ENCODE assay signal across 8 cellular contexts in genomic region chr7:100632951-100633717, GRCh38. TPM values are rescaled to one million over a fixed set of nuclear protein-coding genes. Genes with fewer than 3 reads are reported as not detected.
DNase-seq lines count a peak whose midpoint lies in the region; ATAC-seq and TF ChIP-seq lines count a peak whose summit lies in the region.

No MANE protein-coding gene starts in this region.

- peak; percentile 48 to 75 (median 53) for DNase-seq in CD4-positive, CD25-positive, alpha-beta regulatory T cell
- DNase-seq in NCI-H345 treated with DMSO at 0.1 percent for 48 hours (lab: John Stamatoyannopoulos, UW; ENCODE audit: unreplicated experiment) (peak; percentile 20), activated T-cell treated with anti-CD3 and anti-CD28 coated beads for 48 hours (ENCODE audit: low read depth) (peak; percentile 63), fibroblast of the aortic adventitia (ENCODE audit: low read depth) (no peak), osteocyte (ENCODE audit: extremely low spot score, unreplicated experiment) (no peak), cerebellar nuclear complex (lab: John Stamatoyannopoulos, UW) (no peak)

- peak overlapping the region; percentile 86 to 95 (median 91) for H3K4me3 Mint-ChIP-seq in CD4-positive, CD25-positive, alpha-beta regulatory T cell
- peak overlapping the region; percentile 76 for H3K4me3 Mint-ChIP-seq in osteocyte (ENCODE audit: unreplicated experiment)

- peak overlapping the region; percentile 20 to 86 (median 48) for H3K27ac Mint-ChIP-seq in CD4-positive, CD25-positive, alpha-beta regulatory T cell
- H3K27ac Mint-ChIP-seq in osteocyte (ENCODE audit: unreplicated experiment) = no peak overlapping the region

- no peaks in the 10 kb centered on the region for H3K9me3 Mint-ChIP-seq in CD4-positive, CD25-positive, alpha-beta regulatory T cell
- no peaks in the 10 kb centered on the region for H3K9me3 Mint-ChIP-seq in osteocyte (ENCODE audit: unreplicated experiment)

- H3K36me3 ChIP-seq in CD4-positive, CD25-positive, alpha-beta regulatory T cell (ENCODE audit: control insufficient read depth, insufficient read depth, low read length) = no peaks in the 10 kb centered on the region

- no peaks in the 10 kb centered on the region for H3K36me3 Mint-ChIP-seq in CD4-positive, CD25-positive, alpha-beta regulatory T cell
- H3K36me3 Mint-ChIP-seq in osteocyte (ENCODE audit: unreplicated experiment) = no peaks in the 10 kb centered on the region

- peak overlapping the region; percentile 59 for H3K4me3 ChIP-seq in CD4-positive, CD25-positive, alpha-beta regulatory T cell (ENCODE audit: low read depth, low read length)
- H3K4me3 ChIP-seq in fibroblast of the aortic adventitia (ENCODE audit: low read depth, low read length) = peak overlapping the region; percentile 49

- peaks cover 5 to 31% (median 7%) of the 10 kb centered on the region in 4 donors for H3K4me1 Mint-ChIP-seq in CD4-positive, CD25-positive, alpha-beta regulatory T cell
- peaks cover 2% of the 10 kb centered on the region for H3K4me1 Mint-ChIP-seq in osteocyte (ENCODE audit: unreplicated experiment)

- peak overlapping the region; percentile 55 for H3K27ac ChIP-seq in CD4-positive, CD25-positive, alpha-beta regulatory T cell (ENCODE audit: insufficient read depth, low read length, poor library complexity, severe bottlenecking)

- peak; percentile 74 to 78 for ATAC-seq in CD4-positive, CD25-positive, alpha-beta regulatory T cell (ENCODE audit: low read depth in 2 of 2)
- ATAC-seq in GM21381 (IDR thresholded peaks at IDR 0.05; ENCODE audit: unreplicated experiment) (peak; percentile 58), HG02884 (IDR thresholded peaks at IDR 0.05; ENCODE audit: unreplicated experiment) (no peak)

- no peaks in the 10 kb centered on the region for H3K9me3 ChIP-seq in CD4-positive, CD25-positive, alpha-beta regulatory T cell (ENCODE audit: control insufficient read depth in 2 of 2, low read length in 2 of 2)

- no peaks in the 10 kb centered on the region for H3K27me3 ChIP-seq in CD4-positive, CD25-positive, alpha-beta regulatory T cell (ENCODE audit: control insufficient read depth, insufficient read depth, low read length)

- peak; percentile 27 for TF ChIP-seq CTCF in fibroblast of the aortic adventitia (IDR thresholded peaks at IDR 0.05; ENCODE audit: insufficient read depth, low read length)
- TF ChIP-seq CTCF in osteocyte (IDR thresholded peaks at IDR 0.05) = peak; percentile 44

- no peaks in the 10 kb centered on the region for H3K27me3 Mint-ChIP-seq in CD4-positive, CD25-positive, alpha-beta regulatory T cell
- H3K27me3 Mint-ChIP-seq in osteocyte (ENCODE audit: unreplicated experiment) = peaks cover 11% of the 10 kb centered on the region

- peaks cover 7% of the 10 kb centered on the region for H3K4me1 ChIP-seq in CD4-positive, CD25-positive, alpha-beta regulatory T cell (ENCODE audit: control insufficient read depth, insufficient read depth, low read length, poor library complexity, severe bottlenecking)

RNA-seq across cellular contexts. Expression of gene TFR2, which starts 8.2 kb away (rescaled TPM):
- 8.0 TPM for total RNA-seq in CD4-positive, CD25-positive, alpha-beta regulatory T cell
- polyA plus RNA-seq in CD4-positive, CD25-positive, alpha-beta regulatory T cell = 1 to 10 TPM; 1.2 to 2.0 (median 1.5) TPM
- 0.08 and 1.2 TPM in 2 replicates for total RNA-seq in fibroblast of the aortic adventitia (ENCODE audit: low replicate concordance)
- total RNA-seq in osteocyte = 0.19 and 0.31 TPM in 2 replicates

RNA-seq across cellular contexts. Expression of gene MOSPD3, which starts 20.8 kb away (rescaled TPM):
- 13.9 TPM for total RNA-seq in CD4-positive, CD25-positive, alpha-beta regulatory T cell
- 10 to 100 TPM; 13.8 to 22.9 (median 21.9) TPM for polyA plus RNA-seq in CD4-positive, CD25-positive, alpha-beta regulatory T cell
- 1.8 and 11.4 TPM in 2 replicates for total RNA-seq in fibroblast of the aortic adventitia (ENCODE audit: low replicate concordance)
- 24.5 and 26.3 TPM in 2 replicates for total RNA-seq in osteocyte

RNA-seq across cellular contexts. Expression of gene ACTL6B, which starts 23.1 kb away (rescaled TPM):
- total RNA-seq in CD4-positive, CD25-positive, alpha-beta regulatory T cell = not detected
- not detected for polyA plus RNA-seq in CD4-positive, CD25-positive, alpha-beta regulatory T cell
- total RNA-seq in fibroblast of the aortic adventitia (ENCODE audit: low replicate concordance) (not detected in 2 replicates), osteocyte (not detected in 2 replicates)

RNA-seq across cellular contexts. Expression of gene PCOLCE, which starts 31.0 kb away (rescaled TPM):
- 2.8 TPM for total RNA-seq in CD4-positive, CD25-positive, alpha-beta regulatory T cell
- polyA plus RNA-seq in CD4-positive, CD25-positive, alpha-beta regulatory T cell = 1 to 10 TPM in 1 of 4 donors, under 1 TPM in 2, not detected in 1; 0.23 to 1.5 (median 0.89) TPM
- 165 and 286 TPM in 2 replicates for total RNA-seq in fibroblast of the aortic adventitia (ENCODE audit: low replicate concordance)
- total RNA-seq in osteocyte = 608 and 626 TPM in 2 replicates

RNA-seq across cellular contexts. Expression of gene GNB2, which starts 40.4 kb away (rescaled TPM):
- total RNA-seq in CD4-positive, CD25-positive, alpha-beta regulatory T cell = 160 TPM
- 10 to 100 TPM; 47.2 to 70.0 (median 66.8) TPM for polyA plus RNA-seq in CD4-positive, CD25-positive, alpha-beta regulatory T cell
- 38.5 and 89.1 TPM in 2 replicates for total RNA-seq in fibroblast of the aortic adventitia (ENCODE audit: low replicate concordance)
- total RNA-seq in osteocyte = 229 and 251 TPM in 2 replicates

Comparison
In these comparisons a context has a peak if more than half of its experiments do, and no peak if none do; other contexts are left out.
1. DNase-seq: peak in CD4-positive, CD25-positive, alpha-beta regulatory T cell (3 of 3), NCI-H345 treated with DMSO at 0.1 percent for 48 hours (single experiment) and activated T-cell treated with anti-CD3 and anti-CD28 coated beads for 48 hours (single experiment); none in fibroblast of the aortic adventitia (single experiment), osteocyte (single experiment) and cerebellar nuclear complex (0 of 2).